Comparison of ENCODE assay signal across 2 cellular contexts in genomic region chr13:101408154-101408553, GRCh38.
TF ChIP-seq lines count a peak whose summit lies in the region.

No MANE protein-coding gene starts in this region.

TF ChIP-seq in SK-N-SH treated with all-trans-retinoic acid at 6 μM for 48 hours, 23 proteins besides CTCF, POLR2A, EP300 and RAD21:
- no peak for TF ChIP-seq CSDC2 (CRISPR knock-in tag; IDR thresholded peaks at IDR 0.05)
- no peak for TF ChIP-seq BACH2 (CRISPR knock-in tag; IDR thresholded peaks at IDR 0.05; ENCODE audit: borderline replicate concordance)
- no peak for TF ChIP-seq ESRRG (CRISPR knock-in tag; IDR thresholded peaks at IDR 0.05)
- no peak for TF ChIP-seq ZNF70 (CRISPR knock-in tag; IDR thresholded peaks at IDR 0.05)
- no peak for TF ChIP-seq TSHZ2 (CRISPR knock-in tag; IDR thresholded peaks at IDR 0.05)
- TF ChIP-seq TCF4 (CRISPR knock-in tag; IDR thresholded peaks at IDR 0.05; ENCODE audit: borderline replicate concordance) = no peak
- TF ChIP-seq ISL1 (CRISPR knock-in tag; IDR thresholded peaks at IDR 0.05) = no peak
- TF ChIP-seq SNAI2 (CRISPR knock-in tag; IDR thresholded peaks at IDR 0.05) = no peak
- TF ChIP-seq, protein P1, sequence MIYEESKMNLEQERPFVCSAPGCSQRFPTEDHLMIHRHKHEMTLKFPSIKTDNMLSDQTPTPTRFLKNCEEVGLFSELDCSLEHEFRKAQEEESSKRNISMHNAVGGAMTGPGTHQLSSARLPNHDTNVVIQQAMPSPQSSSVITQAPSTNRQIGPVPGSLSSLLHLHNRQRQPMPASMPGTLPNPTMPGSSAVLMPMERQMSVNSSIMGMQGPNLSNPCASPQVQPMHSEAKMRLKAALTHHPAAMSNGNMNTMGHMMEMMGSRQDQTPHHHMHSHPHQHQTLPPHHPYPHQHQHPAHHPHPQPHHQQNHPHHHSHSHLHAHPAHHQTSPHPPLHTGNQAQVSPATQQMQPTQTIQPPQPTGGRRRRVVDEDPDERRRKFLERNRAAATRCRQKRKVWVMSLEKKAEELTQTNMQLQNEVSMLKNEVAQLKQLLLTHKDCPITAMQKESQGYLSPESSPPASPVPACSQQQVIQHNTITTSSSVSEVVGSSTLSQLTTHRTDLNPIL (CRISPR knock-in tag; IDR thresholded peaks at IDR 0.05; ENCODE audit: low read depth) = no peak
- no peak for TF ChIP-seq ARNTL (CRISPR knock-in tag; IDR thresholded peaks at IDR 0.05; ENCODE audit: borderline replicate concordance, low read depth)
- no peak for TF ChIP-seq OSR1 (CRISPR knock-in tag; IDR thresholded peaks at IDR 0.05)
TF ChIP-seq in SK-N-SH treated with all-trans-retinoic acid at 6 μM for 48 hours: peak in this region for 0.

TF ChIP-seq in SK-N-SH, 30 proteins besides CTCF, POLR2A, EP300 and RAD21:
- no peak for TF ChIP-seq CHD2 (IDR thresholded peaks at IDR 0.05; ENCODE audit: low read length, partially characterized antibody)
- TF ChIP-seq FOXJ3 (CRISPR knock-in tag; IDR thresholded peaks at IDR 0.05) = no peak
- no peak for TF ChIP-seq EZH2phosphoT487 (IDR thresholded peaks at IDR 0.05; ENCODE audit: borderline replicate concordance, low read depth)
- TF ChIP-seq, protein P2, sequence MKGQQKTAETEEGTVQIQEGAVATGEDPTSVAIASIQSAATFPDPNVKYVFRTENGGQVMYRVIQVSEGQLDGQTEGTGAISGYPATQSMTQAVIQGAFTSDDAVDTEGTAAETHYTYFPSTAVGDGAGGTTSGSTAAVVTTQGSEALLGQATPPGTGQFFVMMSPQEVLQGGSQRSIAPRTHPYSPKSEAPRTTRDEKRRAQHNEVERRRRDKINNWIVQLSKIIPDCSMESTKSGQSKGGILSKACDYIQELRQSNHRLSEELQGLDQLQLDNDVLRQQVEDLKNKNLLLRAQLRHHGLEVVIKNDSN (IDR thresholded peaks at IDR 0.05; ENCODE audit: borderline replicate concordance, low read depth) = no peak
- no peak for TF ChIP-seq USF2 (IDR thresholded peaks at IDR 0.05; ENCODE audit: borderline replicate concordance, low read depth, low read length)
- no peak for TF ChIP-seq MEF2A (IDR thresholded peaks at IDR 0.05; ENCODE audit: borderline replicate concordance, low read depth)
- TF ChIP-seq SMC3 (IDR thresholded peaks at IDR 0.05; ENCODE audit: low read depth, low read length) = no peak
- TF ChIP-seq REST (IDR thresholded peaks at IDR 0.05; ENCODE audit: low read depth, low read length) = no peak
- no peak for TF ChIP-seq GABPA (IDR thresholded peaks at IDR 0.05; ENCODE audit: low read depth)
- no peak for TF ChIP-seq NRF1 (IDR thresholded peaks at IDR 0.05; ENCODE audit: low read depth, low read length)
- TF ChIP-seq ZBTB33 (IDR thresholded peaks at IDR 0.05; ENCODE audit: borderline replicate concordance, low read depth) = no peak
- TF ChIP-seq JUND (IDR thresholded peaks at IDR 0.05) = no peak
- no peak for TF ChIP-seq FOXM1 (IDR thresholded peaks at IDR 0.05; ENCODE audit: low read depth)
- no peak for TF ChIP-seq SIN3A (IDR thresholded peaks at IDR 0.05; ENCODE audit: borderline replicate concordance, low read depth, low read length)
- TF ChIP-seq NFIC (IDR thresholded peaks at IDR 0.05; ENCODE audit: borderline replicate concordance) = no peak
- no peak for TF ChIP-seq TEAD4 (IDR thresholded peaks at IDR 0.05; ENCODE audit: borderline replicate concordance, insufficient read depth)
- no peak for TF ChIP-seq FOSL2 (IDR thresholded peaks at IDR 0.05; ENCODE audit: borderline replicate concordance, low read depth)
- no peak for TF ChIP-seq RXRA (IDR thresholded peaks at IDR 0.05; ENCODE audit: borderline replicate concordance, low read depth)
- no peak for TF ChIP-seq YY1 (IDR thresholded peaks at IDR 0.05; ENCODE audit: low read depth)
